1 cellular context compared by ENCODE assay signal in genomic region chr3:24373198-24373959, GRCh38.
TF ChIP-seq lines count a peak whose summit lies in the region.

No MANE protein-coding gene starts in this region.

TF ChIP-seq in K562, 482 proteins besides CTCF, POLR2A, EP300 and RAD21 (continued from another document):
- TF ChIP-seq, protein P1, sequence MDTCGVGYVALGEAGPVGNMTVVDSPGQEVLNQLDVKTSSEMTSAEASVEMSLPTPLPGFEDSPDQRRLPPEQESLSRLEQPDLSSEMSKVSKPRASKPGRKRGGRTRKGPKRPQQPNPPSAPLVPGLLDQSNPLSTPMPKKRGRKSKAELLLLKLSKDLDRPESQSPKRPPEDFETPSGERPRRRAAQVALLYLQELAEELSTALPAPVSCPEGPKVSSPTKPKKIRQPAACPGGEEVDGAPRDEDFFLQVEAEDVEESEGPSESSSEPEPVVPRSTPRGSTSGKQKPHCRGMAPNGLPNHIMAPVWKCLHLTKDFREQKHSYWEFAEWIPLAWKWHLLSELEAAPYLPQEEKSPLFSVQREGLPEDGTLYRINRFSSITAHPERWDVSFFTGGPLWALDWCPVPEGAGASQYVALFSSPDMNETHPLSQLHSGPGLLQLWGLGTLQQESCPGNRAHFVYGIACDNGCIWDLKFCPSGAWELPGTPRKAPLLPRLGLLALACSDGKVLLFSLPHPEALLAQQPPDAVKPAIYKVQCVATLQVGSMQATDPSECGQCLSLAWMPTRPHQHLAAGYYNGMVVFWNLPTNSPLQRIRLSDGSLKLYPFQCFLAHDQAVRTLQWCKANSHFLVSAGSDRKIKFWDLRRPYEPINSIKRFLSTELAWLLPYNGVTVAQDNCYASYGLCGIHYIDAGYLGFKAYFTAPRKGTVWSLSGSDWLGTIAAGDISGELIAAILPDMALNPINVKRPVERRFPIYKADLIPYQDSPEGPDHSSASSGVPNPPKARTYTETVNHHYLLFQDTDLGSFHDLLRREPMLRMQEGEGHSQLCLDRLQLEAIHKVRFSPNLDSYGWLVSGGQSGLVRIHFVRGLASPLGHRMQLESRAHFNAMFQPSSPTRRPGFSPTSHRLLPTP (IDR thresholded peaks at IDR 0.05; ENCODE audit: borderline replicate concordance, extremely low read depth, insufficient read length), result no peak
- TF ChIP-seq NR4A1 (CRISPR knock-in tag; IDR thresholded peaks at IDR 0.05) (no peak), NR4A1 (tag; IDR thresholded peaks at IDR 0.05) (peak; percentile 90), TEAD1 (CRISPR knock-in tag; IDR thresholded peaks at IDR 0.05) (no peak), TRIM24 (IDR thresholded peaks at IDR 0.05) (no peak), NFIC (IDR thresholded peaks at IDR 0.05) (0 out of 2 replicates have a peak, but pooled peaks have one; percentile 10), CEBPG (CRISPR knock-in tag; IDR thresholded peaks at IDR 0.05) (no peak), CEBPG (tag; conservative IDR thresholded peaks at IDR 0.05 in 1 of 2, IDR thresholded peaks at IDR 0.05 in 1 of 2) (peak; percentile 29 to 59; a peak in 3 of 4 replicates), PHF21A (IDR thresholded peaks at IDR 0.05; ENCODE audit: borderline replicate concordance, low read depth) (no peak), ZZZ3 (IDR thresholded peaks at IDR 0.05) (no peak), CUX1 (CRISPR knock-in tag; IDR thresholded peaks at IDR 0.05) (no peak), ELF4 (CRISPR knock-in tag; IDR thresholded peaks at IDR 0.05) (0 out of 2 replicates have a peak, but pooled peaks have one; percentile 6), TFAM (CRISPR knock-in tag; conservative IDR thresholded peaks at IDR 0.05) (no peak), ZBTB17 (CRISPR knock-in tag; IDR thresholded peaks at IDR 0.05) (0 out of 2 replicates have a peak, but pooled peaks have one; percentile 29), ZNF212 (CRISPR knock-in tag; IDR thresholded peaks at IDR 0.05) (no peak), ID3 (CRISPR knock-in tag; IDR thresholded peaks at IDR 0.05) (no peak), ID3 (tag; IDR thresholded peaks at IDR 0.05) (0 out of 2 replicates have a peak, but pooled peaks have one; percentile 19), MYBL2 (IDR thresholded peaks at IDR 0.05; ENCODE audit: low read depth) (peak; percentile 79), MYBL2 (CRISPR knock-in tag; IDR thresholded peaks at IDR 0.05; ENCODE audit: borderline replicate concordance) (no peak), RHOXF2B (CRISPR knock-in tag; conservative IDR thresholded peaks at IDR 0.05) (no peak), FOXK2 (conservative IDR thresholded peaks at IDR 0.05 in 1 of 2, IDR thresholded peaks at IDR 0.05 in 1 of 2; ENCODE audit: low read depth in 2 of 2) (no peak), SMAD1 (IDR thresholded peaks at IDR 0.05; ENCODE audit: low read depth, low read length, partially characterized antibody) (no peak), NFRKB (IDR thresholded peaks at IDR 0.05; ENCODE audit: low read depth) (0 out of 2 replicates have a peak, but pooled peaks have one; percentile 50), ZNF507 (tag; conservative IDR thresholded peaks at IDR 0.05) (no peak), E4F1 (CRISPR knock-in tag; IDR thresholded peaks at IDR 0.05; ENCODE audit: borderline replicate concordance) (no peak)
- TF ChIP-seq, protein P2, sequence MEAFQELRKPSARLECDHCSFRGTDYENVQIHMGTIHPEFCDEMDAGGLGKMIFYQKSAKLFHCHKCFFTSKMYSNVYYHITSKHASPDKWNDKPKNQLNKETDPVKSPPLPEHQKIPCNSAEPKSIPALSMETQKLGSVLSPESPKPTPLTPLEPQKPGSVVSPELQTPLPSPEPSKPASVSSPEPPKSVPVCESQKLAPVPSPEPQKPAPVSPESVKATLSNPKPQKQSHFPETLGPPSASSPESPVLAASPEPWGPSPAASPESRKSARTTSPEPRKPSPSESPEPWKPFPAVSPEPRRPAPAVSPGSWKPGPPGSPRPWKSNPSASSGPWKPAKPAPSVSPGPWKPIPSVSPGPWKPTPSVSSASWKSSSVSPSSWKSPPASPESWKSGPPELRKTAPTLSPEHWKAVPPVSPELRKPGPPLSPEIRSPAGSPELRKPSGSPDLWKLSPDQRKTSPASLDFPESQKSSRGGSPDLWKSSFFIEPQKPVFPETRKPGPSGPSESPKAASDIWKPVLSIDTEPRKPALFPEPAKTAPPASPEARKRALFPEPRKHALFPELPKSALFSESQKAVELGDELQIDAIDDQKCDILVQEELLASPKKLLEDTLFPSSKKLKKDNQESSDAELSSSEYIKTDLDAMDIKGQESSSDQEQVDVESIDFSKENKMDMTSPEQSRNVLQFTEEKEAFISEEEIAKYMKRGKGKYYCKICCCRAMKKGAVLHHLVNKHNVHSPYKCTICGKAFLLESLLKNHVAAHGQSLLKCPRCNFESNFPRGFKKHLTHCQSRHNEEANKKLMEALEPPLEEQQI (IDR thresholded peaks at IDR 0.05), result peak; percentile 62; the same call in 1 of the 2 replicates
